In the genomic region with DNA sequence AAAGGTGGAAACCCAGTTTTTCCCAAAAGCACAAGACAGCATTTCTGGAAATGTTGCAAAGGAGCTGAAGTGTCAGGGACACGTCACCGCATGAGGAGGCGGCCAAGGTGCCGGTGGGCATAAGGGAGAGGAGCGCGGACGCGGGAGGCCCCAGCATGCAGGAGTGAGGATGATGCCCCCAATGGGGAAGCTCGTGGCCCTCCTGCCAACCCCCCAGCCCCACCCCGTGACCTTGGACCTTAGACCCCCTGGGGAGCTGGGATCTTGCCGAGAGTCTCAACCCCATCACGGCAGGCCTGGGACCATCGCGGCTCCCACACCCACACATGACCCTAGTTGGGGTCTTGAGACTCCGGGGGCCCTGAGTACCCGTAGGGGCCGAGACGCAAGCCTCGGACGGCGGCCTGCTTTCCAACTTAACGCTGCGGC, we compare ENCODE assay signal across 16 cellular contexts.
DNase-seq lines count a peak whose midpoint lies in the region; ATAC-seq and TF ChIP-seq lines count a peak whose summit lies in the region.
"Had no signal": no experiment of that assay in that cellular context is flagged by ENCODE, and none has a peak within 500 bp of the region (broad histone marks: within the 10 kb centered on the region; RNA-seq: fewer than 3 reads in every experiment).

No MANE protein-coding gene starts in this region.

- no peaks in the 10 kb centered on the region for H3K27me3 Mint-ChIP-seq in activated CD8-positive, alpha-beta memory T cell treated with anti-CD3 and anti-CD28 coated beads, Interleukin-2, amount 10 ng/mL, durations not matched to agents 7 days and 5 days
- no peaks in the 10 kb centered on the region for H3K27me3 Mint-ChIP-seq in natural killer cell (ENCODE audit: low read depth in 2 of 2)
- no peaks in the 10 kb centered on the region for H3K27me3 Mint-ChIP-seq in natural killer cell treated with Interleukin-12 subunit alpha and Interleukin-12 subunit beta and Interleukin-15 and Interleukin-18, amount 100 ng/mL, for 72 hours
- H3K27me3 Mint-ChIP-seq in activated T-helper 2 cell treated with anti-CD3 and anti-CD28 coated beads, Interferon-gamma antibody, Interleukin-2, Interleukin-4, amounts not matched to agents 10 μg/mL and 5 μg/mL and 100 μg/mL, durations not matched to agents 14 hours and 24 hours and 36 hours (ENCODE audit: low read depth): no peaks in the 10 kb centered on the region
- H3K27me3 Mint-ChIP-seq: CD4-positive, alpha-beta memory T cell had no signal

- H3K4me3 Mint-ChIP-seq in activated CD8-positive, alpha-beta memory T cell treated with anti-CD3 and anti-CD28 coated beads, Interleukin-2, amount 10 ng/mL, durations not matched to agents 7 days and 5 days: no peak overlapping the region
- no peak overlapping the region for H3K4me3 Mint-ChIP-seq in natural killer cell
- H3K4me3 Mint-ChIP-seq in natural killer cell treated with Interleukin-12 subunit alpha and Interleukin-12 subunit beta and Interleukin-15 and Interleukin-18, amount 100 ng/mL, for 72 hours: no peak overlapping the region
- H3K4me3 Mint-ChIP-seq in activated T-helper 2 cell treated with anti-CD3 and anti-CD28 coated beads, Interferon-gamma antibody, Interleukin-2, Interleukin-4, amounts not matched to agents 10 μg/mL and 5 μg/mL and 100 μg/mL, durations not matched to agents 14 hours and 24 hours and 36 hours (ENCODE audit: low read depth): no peak overlapping the region
- H3K4me3 Mint-ChIP-seq: CD4-positive, alpha-beta memory T cell had no signal

- ATAC-seq in activated CD8-positive, alpha-beta memory T cell treated with anti-CD3 and anti-CD28 coated beads, Interleukin-2, amount 10 ng/mL, durations not matched to agents 7 days and 5 days: no peak
- ATAC-seq in natural killer cell (no peak), sciatic nerve (no peak), GM18873 (IDR thresholded peaks at IDR 0.05; ENCODE audit: low FRiP score, unreplicated experiment) (no peak)
- no peak for ATAC-seq in natural killer cell treated with Interleukin-12 subunit alpha and Interleukin-12 subunit beta and Interleukin-15 and Interleukin-18, amount 100 ng/mL, for 72 hours

- intact Hi-C loops in natural killer cell (cut with micrococcal nuclease): no loop called here
- intact Hi-C loops in sciatic nerve (cut with DNase I): no loop called here
- intact Hi-C loops in activated T-helper 2 cell treated with anti-CD3 and anti-CD28 coated beads, Interferon-gamma antibody, Interleukin-2, Interleukin-4, amounts not matched to agents 10 μg/mL and 5 μg/mL and 100 μg/mL, durations not matched to agents 14 hours and 24 hours and 36 hours (cut with micrococcal nuclease): no loop called here

- peaks cover 29% of the 10 kb centered on the region for H3K36me3 Mint-ChIP-seq in activated CD8-positive, alpha-beta memory T cell treated with anti-CD3 and anti-CD28 coated beads, Interleukin-2, amount 10 ng/mL, durations not matched to agents 7 days and 5 days
- H3K36me3 Mint-ChIP-seq in natural killer cell: peaks cover 5% of the 10 kb centered on the region
- peaks cover 7% of the 10 kb centered on the region for H3K36me3 Mint-ChIP-seq in natural killer cell treated with Interleukin-12 subunit alpha and Interleukin-12 subunit beta and Interleukin-15 and Interleukin-18, amount 100 ng/mL, for 72 hours
- peaks cover 20% of the 10 kb centered on the region for H3K36me3 Mint-ChIP-seq in activated T-helper 2 cell treated with anti-CD3 and anti-CD28 coated beads, Interferon-gamma antibody, Interleukin-2, Interleukin-4, amounts not matched to agents 10 μg/mL and 5 μg/mL and 100 μg/mL, durations not matched to agents 14 hours and 24 hours and 36 hours (ENCODE audit: low read depth)

- DNase-seq in activated CD8-positive, alpha-beta memory T cell treated with anti-CD3 and anti-CD28 coated beads, Interleukin-2, amount 50 U/mL, for 48 hours: peak; percentile 18
- no peak for DNase-seq in activated CD8-positive, alpha-beta memory T cell treated with anti-CD3 and anti-CD28 coated beads, Interleukin-2, amount 10 ng/mL, durations not matched to agents 7 days and 5 days
- DNase-seq in natural killer cell (peak; percentile 10), sciatic nerve (ENCODE audit: low spot score) (peak; percentile 54), cortex of kidney (lab: John Stamatoyannopoulos, UW) (no peak)
- no peak for DNase-seq in natural killer cell treated with Interleukin-12 subunit alpha and Interleukin-12 subunit beta and Interleukin-15 and Interleukin-18, amount 100 ng/mL, for 72 hours (ENCODE audit: low spot score)
- no peak for DNase-seq in activated T-helper 2 cell treated with anti-CD3 and anti-CD28 coated beads, Interferon-gamma antibody, Interleukin-2, Interleukin-4, amounts not matched to agents 10 μg/mL and 5 μg/mL and 100 μg/mL, durations not matched to agents 14 hours and 24 hours and 36 hours (ENCODE audit: low spot score)
- DNase-seq: 8988T; Calu3; CD4-positive, alpha-beta memory T cell; NCI-H1048; NCI-H146; NCI-H2081; NCI-H510A; NCI-H82 had no signal

- CTCF ChIA-PET in activated CD8-positive, alpha-beta memory T cell treated with anti-CD3 and anti-CD28 coated beads, Interleukin-2, amount 10 ng/mL, durations not matched to agents 7 days and 5 days (lab: Charles Lee): no interaction called here

- peaks cover 3% of the 10 kb centered on the region for H3K9me3 Mint-ChIP-seq in activated CD8-positive, alpha-beta memory T cell treated with anti-CD3 and anti-CD28 coated beads, Interleukin-2, amount 10 ng/mL, durations not matched to agents 7 days and 5 days (ENCODE audit: low read depth)
- no peaks in the 10 kb centered on the region for H3K9me3 Mint-ChIP-seq in natural killer cell
- H3K9me3 Mint-ChIP-seq in natural killer cell treated with Interleukin-12 subunit alpha and Interleukin-12 subunit beta and Interleukin-15 and Interleukin-18, amount 100 ng/mL, for 72 hours: peaks cover 3% of the 10 kb centered on the region
- H3K9me3 Mint-ChIP-seq in activated T-helper 2 cell treated with anti-CD3 and anti-CD28 coated beads, Interferon-gamma antibody, Interleukin-2, Interleukin-4, amounts not matched to agents 10 μg/mL and 5 μg/mL and 100 μg/mL, durations not matched to agents 14 hours and 24 hours and 36 hours: peaks cover 7% of the 10 kb centered on the region

- H3K4me1 Mint-ChIP-seq in activated CD8-positive, alpha-beta memory T cell treated with anti-CD3 and anti-CD28 coated beads, Interleukin-2, amount 10 ng/mL, durations not matched to agents 7 days and 5 days: peaks cover 5% of the 10 kb centered on the region
- peaks cover 8% of the 10 kb centered on the region in 2 donors for H3K4me1 Mint-ChIP-seq in natural killer cell
- peaks cover 5 to 8% of the 10 kb centered on the region in 2 donors for H3K4me1 Mint-ChIP-seq in natural killer cell treated with Interleukin-12 subunit alpha and Interleukin-12 subunit beta and Interleukin-15 and Interleukin-18, amount 100 ng/mL, for 72 hours (ENCODE audit: low read depth in 2 of 2)
- peaks cover 7% of the 10 kb centered on the region for H3K4me1 Mint-ChIP-seq in activated T-helper 2 cell treated with anti-CD3 and anti-CD28 coated beads, Interferon-gamma antibody, Interleukin-2, Interleukin-4, amounts not matched to agents 10 μg/mL and 5 μg/mL and 100 μg/mL, durations not matched to agents 14 hours and 24 hours and 36 hours (ENCODE audit: low read depth)

- H3K27ac Mint-ChIP-seq in activated CD8-positive, alpha-beta memory T cell treated with anti-CD3 and anti-CD28 coated beads, Interleukin-2, amount 10 ng/mL, durations not matched to agents 7 days and 5 days: no peak overlapping the region
- no peak overlapping the region for H3K27ac Mint-ChIP-seq in natural killer cell
- H3K27ac Mint-ChIP-seq in natural killer cell treated with Interleukin-12 subunit alpha and Interleukin-12 subunit beta and Interleukin-15 and Interleukin-18, amount 100 ng/mL, for 72 hours: no peak overlapping the region
- no peak overlapping the region for H3K27ac Mint-ChIP-seq in activated T-helper 2 cell treated with anti-CD3 and anti-CD28 coated beads, Interferon-gamma antibody, Interleukin-2, Interleukin-4, amounts not matched to agents 10 μg/mL and 5 μg/mL and 100 μg/mL, durations not matched to agents 14 hours and 24 hours and 36 hours

- no peak for TF ChIP-seq CTCF in natural killer cell (IDR thresholded peaks at IDR 0.05)

Comparison
In these comparisons a context has a peak if more than half of its experiments do, and no peak if none do; other contexts are left out.
1. DNase-seq: peak in activated CD8-positive, alpha-beta memory T cell treated with anti-CD3 and anti-CD28 coated beads, Interleukin-2, amount 50 U/mL, for 48 hours (single experiment), natural killer cell (single experiment) and sciatic nerve (single experiment); none in activated CD8-positive, alpha-beta memory T cell treated with anti-CD3 and anti-CD28 coated beads, Interleukin-2, amount 10 ng/mL, durations not matched to agents 7 days and 5 days (single experiment), natural killer cell treated with Interleukin-12 subunit alpha and Interleukin-12 subunit beta and Interleukin-15 and Interleukin-18, amount 100 ng/mL, for 72 hours (single experiment), activated T-helper 2 cell treated with anti-CD3 and anti-CD28 coated beads, Interferon-gamma antibody, Interleukin-2, Interleukin-4, amounts not matched to agents 10 μg/mL and 5 μg/mL and 100 μg/mL, durations not matched to agents 14 hours and 24 hours and 36 hours (single experiment) and cortex of kidney (single experiment).